8 cellular contexts compared by ENCODE assay signal in genomic region chr10:116787893-116788665, GRCh38. TPM values are rescaled to one million over a fixed set of nuclear protein-coding genes. Genes with fewer than 3 reads are reported as not detected.
DNase-seq lines count a peak whose midpoint lies in the region; ATAC-seq and TF ChIP-seq lines count a peak whose summit lies in the region.

No MANE protein-coding gene starts in this region.

- no peaks in the 10 kb centered on the region for H4K20me1 ChIP-seq in GM23338 (replicated peaks; ENCODE audit: insufficient read depth)
- H4K20me1 ChIP-seq in Loucy (ENCODE audit: insufficient read depth, low read length, poor library complexity, severe bottlenecking), result no peaks in the 10 kb centered on the region

- peak overlapping the region; percentile 39 for H3K4me3 ChIP-seq in GM23338
- peak overlapping the region; percentile 55 for H3K4me3 ChIP-seq in Loucy (ENCODE audit: low read length, poor library complexity, severe bottlenecking)
- H3K4me3 ChIP-seq in right cardiac atrium (ENCODE audit: low read length), result peak overlapping the region; percentile 28
- peak overlapping the region; percentile 19 for H3K4me3 ChIP-seq in retinal pigment epithelial cell (ENCODE audit: low read length)

- peaks cover 12% of the 10 kb centered on the region for H3K27me3 Mint-ChIP-seq in GM23338 (ENCODE audit: insufficient read depth, low read depth, poor library complexity)
- H3K27me3 Mint-ChIP-seq in T-helper 1 cell treated with Interleukin-12 subunit alpha and Interleukin-12 subunit beta and Interleukin-4 antibody, amounts not matched to agents 30 μg/mL and 1 μg/mL, for 36 hours (ENCODE audit: low read depth), result peaks cover 9% of the 10 kb centered on the region

- H3K79me2 ChIP-seq in GM23338 (replicated peaks; ENCODE audit: insufficient read depth), result no peaks in the 10 kb centered on the region
- H3K79me2 ChIP-seq in Loucy (ENCODE audit: insufficient read depth, low read length), result no peaks in the 10 kb centered on the region

- in situ Hi-C loops in G401 (cut with HindIII; ENCODE audit: low sequenced_read_pairs), result no loop called here

- H3K4me1 Mint-ChIP-seq in GM23338, result peaks cover 5% of the 10 kb centered on the region; the same call in 2 of the 3 replicates
- peaks cover 15% of the 10 kb centered on the region for H3K4me1 Mint-ChIP-seq in T-helper 1 cell treated with Interleukin-12 subunit alpha and Interleukin-12 subunit beta and Interleukin-4 antibody, amounts not matched to agents 30 μg/mL and 1 μg/mL, for 36 hours (ENCODE audit: low read depth)

- DNase-seq in G401 (ENCODE audit: low spot score) (peak; percentile 72), GM23338 (ENCODE audit: low spot score) (peak; percentile 92), amniotic epithelial cell (ENCODE audit: low read depth) (peak; percentile 38), right cardiac atrium (peak; percentile 79 to 92 (median 90)), retinal pigment epithelial cell (ENCODE audit: low read depth) (peak; percentile 9)

- intact Hi-C loops in right cardiac atrium (cut with DNase I), result loop anchor here in 1 of 4 donors (5.0 kb wide), 1 partner anchor 106 kb away; no protein-coding TSS in a partner anchor

- peak; percentile 96 to 98 for TF ChIP-seq CTCF in GM23338 (conservative IDR thresholded peaks at IDR 0.05; ENCODE audit: low read depth in 2 of 2)
- peak; percentile 96 for TF ChIP-seq CTCF in Loucy (conservative IDR thresholded peaks at IDR 0.05; ENCODE audit: low read length)
- TF ChIP-seq CTCF in retinal pigment epithelial cell (conservative IDR thresholded peaks at IDR 0.05; ENCODE audit: low read depth, low read length), result peak; percentile 98

- peak overlapping the region; percentile 37 for H3K9ac ChIP-seq in Loucy (ENCODE audit: low read depth, low read length, poor library complexity, severe bottlenecking)

- H3K4me2 ChIP-seq in GM23338 (peak overlapping the region; percentile 55; the same call in 1 of the 2 replicates), Loucy (ENCODE audit: low read depth, low read length, poor library complexity, severe bottlenecking) (peak overlapping the region; percentile 70)

- H3K9me3 Mint-ChIP-seq in GM23338, result no peaks in the 10 kb centered on the region
- H3K9me3 Mint-ChIP-seq in T-helper 1 cell treated with Interleukin-12 subunit alpha and Interleukin-12 subunit beta and Interleukin-4 antibody, amounts not matched to agents 30 μg/mL and 1 μg/mL, for 36 hours, result no peaks in the 10 kb centered on the region

- H3K9me2 ChIP-seq in GM23338 (ENCODE audit: insufficient read depth), result no peaks in the 10 kb centered on the region
- no peaks in the 10 kb centered on the region for H3K9me2 ChIP-seq in Loucy (replicated peaks; ENCODE audit: low read depth, low read length)

- H2AFZ ChIP-seq in GM23338 (peak overlapping the region; percentile 90), Loucy (ENCODE audit: low read length) (peak overlapping the region; percentile 88)

- peak overlapping the region; percentile 69 for H3K4me3 Mint-ChIP-seq in GM23338
- peak overlapping the region; percentile 46 for H3K4me3 Mint-ChIP-seq in T-helper 1 cell treated with Interleukin-12 subunit alpha and Interleukin-12 subunit beta and Interleukin-4 antibody, amounts not matched to agents 30 μg/mL and 1 μg/mL, for 36 hours

- H3K36me3 Mint-ChIP-seq in GM23338 (ENCODE audit: low read depth), result no peaks in the 10 kb centered on the region
- H3K36me3 Mint-ChIP-seq in T-helper 1 cell treated with Interleukin-12 subunit alpha and Interleukin-12 subunit beta and Interleukin-4 antibody, amounts not matched to agents 30 μg/mL and 1 μg/mL, for 36 hours (ENCODE audit: low read depth), result no peaks in the 10 kb centered on the region

- H3K27ac ChIP-seq in GM23338 (ENCODE audit: low read depth) (no peak overlapping the region), right cardiac atrium (ENCODE audit: low read length) (no peak overlapping the region)

- H3K4me1 ChIP-seq in GM23338 (ENCODE audit: insufficient read depth) (no peaks in the 10 kb centered on the region), Loucy (ENCODE audit: insufficient read depth, low read length, poor library complexity, severe bottlenecking) (peaks cover 7% of the 10 kb centered on the region), right cardiac atrium (ENCODE audit: control insufficient read depth, insufficient read depth, low read length) (no peaks in the 10 kb centered on the region)

- ATAC-seq in GM23338 (peak; percentile 93), right cardiac atrium (peak; percentile 77 to 88), HG02973 (IDR thresholded peaks at IDR 0.05; ENCODE audit: unreplicated experiment) (no peak)

- H3K27ac Mint-ChIP-seq in GM23338, result no peak overlapping the region
- peak overlapping the region; percentile 45 for H3K27ac Mint-ChIP-seq in T-helper 1 cell treated with Interleukin-12 subunit alpha and Interleukin-12 subunit beta and Interleukin-4 antibody, amounts not matched to agents 30 μg/mL and 1 μg/mL, for 36 hours

- H3K27me3 ChIP-seq in GM23338 (ENCODE audit: insufficient read depth) (no peaks in the 10 kb centered on the region), Loucy (ENCODE audit: insufficient read depth, low read length, poor library complexity, severe bottlenecking) (no peaks in the 10 kb centered on the region), right cardiac atrium (ENCODE audit: control insufficient read depth, insufficient read depth) (peaks cover under 1% of the 10 kb centered on the region)

- H3F3A ChIP-seq in GM23338 (replicated peaks; ENCODE audit: low read depth) (no peaks in the 10 kb centered on the region), Loucy (ENCODE audit: low read depth) (no peaks in the 10 kb centered on the region)

- H3K9me3 ChIP-seq in Loucy (ENCODE audit: insufficient read depth, low read depth, low read length) (no peaks in the 10 kb centered on the region), right cardiac atrium (ENCODE audit: control insufficient read depth, low read length) (no peaks in the 10 kb centered on the region)

- WGBS in right cardiac atrium, result 3% methylated on average over 29 of the region's 29 CpGs

- H3K36me3 ChIP-seq in GM23338 (ENCODE audit: insufficient read depth), result no peaks in the 10 kb centered on the region
- no peaks in the 10 kb centered on the region for H3K36me3 ChIP-seq in Loucy (ENCODE audit: insufficient read depth, low read length)

TF ChIP-seq in GM23338, 12 proteins besides CTCF, POLR2A, EP300 and RAD21:
- TF ChIP-seq, protein P1, sequence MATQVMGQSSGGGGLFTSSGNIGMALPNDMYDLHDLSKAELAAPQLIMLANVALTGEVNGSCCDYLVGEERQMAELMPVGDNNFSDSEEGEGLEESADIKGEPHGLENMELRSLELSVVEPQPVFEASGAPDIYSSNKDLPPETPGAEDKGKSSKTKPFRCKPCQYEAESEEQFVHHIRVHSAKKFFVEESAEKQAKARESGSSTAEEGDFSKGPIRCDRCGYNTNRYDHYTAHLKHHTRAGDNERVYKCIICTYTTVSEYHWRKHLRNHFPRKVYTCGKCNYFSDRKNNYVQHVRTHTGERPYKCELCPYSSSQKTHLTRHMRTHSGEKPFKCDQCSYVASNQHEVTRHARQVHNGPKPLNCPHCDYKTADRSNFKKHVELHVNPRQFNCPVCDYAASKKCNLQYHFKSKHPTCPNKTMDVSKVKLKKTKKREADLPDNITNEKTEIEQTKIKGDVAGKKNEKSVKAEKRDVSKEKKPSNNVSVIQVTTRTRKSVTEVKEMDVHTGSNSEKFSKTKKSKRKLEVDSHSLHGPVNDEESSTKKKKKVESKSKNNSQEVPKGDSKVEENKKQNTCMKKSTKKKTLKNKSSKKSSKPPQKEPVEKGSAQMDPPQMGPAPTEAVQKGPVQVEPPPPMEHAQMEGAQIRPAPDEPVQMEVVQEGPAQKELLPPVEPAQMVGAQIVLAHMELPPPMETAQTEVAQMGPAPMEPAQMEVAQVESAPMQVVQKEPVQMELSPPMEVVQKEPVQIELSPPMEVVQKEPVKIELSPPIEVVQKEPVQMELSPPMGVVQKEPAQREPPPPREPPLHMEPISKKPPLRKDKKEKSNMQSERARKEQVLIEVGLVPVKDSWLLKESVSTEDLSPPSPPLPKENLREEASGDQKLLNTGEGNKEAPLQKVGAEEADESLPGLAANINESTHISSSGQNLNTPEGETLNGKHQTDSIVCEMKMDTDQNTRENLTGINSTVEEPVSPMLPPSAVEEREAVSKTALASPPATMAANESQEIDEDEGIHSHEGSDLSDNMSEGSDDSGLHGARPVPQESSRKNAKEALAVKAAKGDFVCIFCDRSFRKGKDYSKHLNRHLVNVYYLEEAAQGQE (IDR thresholded peaks at IDR 0.05; ENCODE audit: unreplicated experiment), result no peak
- TF ChIP-seq ETS1 (IDR thresholded peaks at IDR 0.05) (no peak), JUNB (IDR thresholded peaks at IDR 0.05; ENCODE audit: unreplicated experiment) (no peak), CREB1 (CRISPR knock-in tag; IDR thresholded peaks at IDR 0.05; ENCODE audit: low read depth) (peak; percentile 14; the same call in 1 of the 2 replicates)

RNA-seq across cellular contexts. Expression of gene HSPA12A, which starts 45.7 kb away (rescaled TPM):
- 0.18 and 0.47 TPM in 2 replicates for total RNA-seq in G401 (2014; rRNA removed; shearing (Covaris generic))
- 5.2 and 6.3 TPM in 2 replicates for total RNA-seq in GM23338 (2014; rRNA removed; shearing (Covaris generic))
- polyA plus RNA-seq in GM23338 (2016; fragmentation: Nextera tagmentation; extraction: Ambion mirVana) (4.4 and 5.6 TPM in 2 replicates), right cardiac atrium (8.4 TPM)
- 10 to 100 TPM; 13.1 to 21.9 (median 15.5) TPM for total RNA-seq in right cardiac atrium

Comparison
In these comparisons a context has a peak if more than half of its experiments do, and no peak if none do; other contexts are left out.
1. DNase-seq: peak in every context shown above with its lines; median percentile 92 in GM23338; 90 in right cardiac atrium; 72 in G401; 38 in amniotic epithelial cell; 9 in retinal pigment epithelial cell.